9 cellular contexts compared by ENCODE assay signal in the genomic region with DNA sequence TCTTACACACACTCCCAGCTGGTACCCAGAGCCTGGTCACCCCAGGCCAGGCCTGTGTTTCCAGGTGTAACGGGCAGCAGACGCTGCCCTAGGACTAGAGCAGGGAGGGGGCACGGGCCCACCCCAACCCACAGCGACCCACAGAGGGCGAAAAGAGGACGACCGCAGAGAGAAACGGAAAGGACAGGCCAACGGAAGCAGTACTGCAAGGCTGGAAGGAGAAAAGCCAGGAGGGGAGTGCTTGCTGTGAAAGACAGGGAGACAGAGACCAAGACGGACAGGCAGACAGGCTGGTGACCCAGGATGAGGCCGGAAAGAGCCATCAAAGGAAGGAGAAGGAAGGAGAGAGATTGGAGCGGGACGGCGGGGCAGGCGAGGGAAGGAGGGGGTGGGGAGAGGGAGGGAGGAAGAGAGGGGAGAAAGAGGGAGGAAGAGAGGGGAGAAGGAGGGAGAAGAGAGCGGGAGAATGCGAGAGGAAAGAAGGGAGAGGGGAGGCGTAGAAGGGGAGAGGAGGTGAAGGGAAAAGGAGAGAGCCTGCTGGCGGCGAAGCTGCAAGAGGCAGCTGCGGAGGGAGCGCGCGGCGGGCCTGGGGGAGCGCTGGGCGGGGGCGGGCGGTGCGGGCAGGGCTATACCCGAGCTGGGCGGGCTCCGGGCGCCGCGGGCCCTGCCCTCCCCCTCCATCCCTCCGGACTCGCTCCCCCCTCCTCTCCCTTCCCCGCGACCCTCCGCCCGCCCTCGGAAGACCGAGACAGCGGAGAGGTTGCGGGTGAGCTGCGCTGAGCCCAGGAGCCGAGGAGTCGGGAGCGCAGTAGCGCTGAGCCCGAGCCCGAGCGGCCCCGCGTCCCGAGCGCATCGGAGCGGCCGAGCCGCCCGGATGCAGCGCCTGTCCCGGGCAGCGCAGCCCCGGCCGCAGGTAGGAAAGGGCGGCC. TPM values are rescaled to one million over a fixed set of nuclear protein-coding genes. Genes with fewer than 3 reads are reported as not detected.
DNase-seq lines count a peak whose midpoint lies in the region; ATAC-seq and TF ChIP-seq lines count a peak whose summit lies in the region.
"Had no signal": no experiment of that assay in that cellular context is flagged by ENCODE, and none has a peak within 500 bp of the region (broad histone marks: within the 10 kb centered on the region; RNA-seq: fewer than 3 reads in every experiment).

Gene SLC6A1 (plus strand): TSS at position 732 of the 929 bp plus-strand sequence. CDS start 24,464 bp downstream, outside the sequence.

- H3K4me1 Mint-ChIP-seq in activated T-cell treated with anti-CD3 and anti-CD28 coated beads, Interleukin-2, amount 50 U/mL, for 72 hours (ENCODE audit: low read depth): peaks cover 6% of the 10 kb centered on the region
- peaks cover 5% of the 10 kb centered on the region for H3K4me1 Mint-ChIP-seq in mesothelial cell of epicardium
- H3K4me1 Mint-ChIP-seq in type B pancreatic cell (ENCODE audit: unreplicated experiment): no peaks in the 10 kb centered on the region

- peak within 1 kb of the TSS; percentile 60 to 78 for H3K4me3 Mint-ChIP-seq in activated T-cell treated with anti-CD3 and anti-CD28 coated beads, Interleukin-2, amount 50 U/mL, for 72 hours
- H3K4me3 Mint-ChIP-seq in mesothelial cell of epicardium (peak within 1 kb of the TSS; percentile 74), type B pancreatic cell (peak within 1 kb of the TSS; percentile 87)

- peaks cover 0 to 3% of the 10 kb centered on the region in 2 donors for H3K36me3 Mint-ChIP-seq in activated T-cell treated with anti-CD3 and anti-CD28 coated beads, Interleukin-2, amount 50 U/mL, for 72 hours (ENCODE audit: insufficient read depth in 2 of 2)
- H3K36me3 Mint-ChIP-seq in mesothelial cell of epicardium: no peaks in the 10 kb centered on the region
- H3K36me3 Mint-ChIP-seq in type B pancreatic cell: no peaks in the 10 kb centered on the region

- H3K27ac ChIP-seq in coronary artery: peak within 1 kb of the TSS in 1 of 2 donors; percentile 79

- no peaks in the 10 kb centered on the region for H3K9me3 Mint-ChIP-seq in activated T-cell treated with anti-CD3 and anti-CD28 coated beads, Interleukin-2, amount 50 U/mL, for 72 hours
- H3K9me3 Mint-ChIP-seq in mesothelial cell of epicardium (no peaks in the 10 kb centered on the region), type B pancreatic cell (no peaks in the 10 kb centered on the region)

- peaks cover 68% of the 10 kb centered on the region for H3K27me3 Mint-ChIP-seq in activated T-cell treated with anti-CD3 and anti-CD28 coated beads, Interleukin-2, amount 50 U/mL, for 72 hours (ENCODE audit: low read depth)
- peaks cover 95% of the 10 kb centered on the region for H3K27me3 Mint-ChIP-seq in mesothelial cell of epicardium (ENCODE audit: low read depth)
- H3K27me3 Mint-ChIP-seq in type B pancreatic cell: peaks cover 95% of the 10 kb centered on the region

- no peak within 1 kb of the TSS for H3K27ac Mint-ChIP-seq in activated T-cell treated with anti-CD3 and anti-CD28 coated beads, Interleukin-2, amount 50 U/mL, for 72 hours
- H3K27ac Mint-ChIP-seq in mesothelial cell of epicardium (no peak within 1 kb of the TSS), type B pancreatic cell (no peak within 1 kb of the TSS)

- TF ChIP-seq CTCF in coronary artery (IDR thresholded peaks at IDR 0.05) (no peak), mesothelial cell of epicardium (IDR thresholded peaks at IDR 0.05; ENCODE audit: unreplicated experiment) (no peak), type B pancreatic cell (conservative IDR thresholded peaks at IDR 0.05) (peak; percentile 34)

- no peak for DNase-seq in activated T-cell treated with anti-CD3 and anti-CD28 coated beads, Interleukin-2, amount 50 U/mL, for 72 hours
- DNase-seq in activated T-cell treated with anti-CD3 and anti-CD28 coated beads, Interleukin-2, amount 50 U/mL, for 48 hours: no peak
- DNase-seq in coronary artery (ENCODE audit: low spot score) (no peak), mesothelial cell of epicardium (ENCODE audit: low spot score in 2 of 2, unreplicated experiment in 2 of 2) (no peak), type B pancreatic cell (ENCODE audit: extremely low spot score, unreplicated experiment) (no peak), EL (no peak), germinal center (ENCODE audit: low spot score) (no peak), inferior parietal cortex (ENCODE audit: extremely low spot score) (no peak)

- ATAC-seq in activated T-cell treated with anti-CD3 and anti-CD28 coated beads, Interleukin-2, amount 50 U/mL, for 72 hours (replicated peaks in 1 of 2): peak; percentile 25 to 34

- peak within 1 kb of the TSS; percentile 74 for H3K4me3 ChIP-seq in coronary artery
- H3K4me3 ChIP-seq: lung had no signal

RNA-seq across cellular contexts. Expression of gene SLC6A1, which starts in this region (rescaled TPM):
- total RNA-seq in activated T-cell treated with anti-CD3 and anti-CD28 coated beads, Interleukin-2, amount 50 U/mL, for 72 hours: not detected
- not detected in 3 replicates for total RNA-seq in mesothelial cell of epicardium
- total RNA-seq in type B pancreatic cell (ENCODE audit: low replicate concordance): 0.43 and 6.3 TPM in 2 replicates

Comparison
In these comparisons a context has a peak if more than half of its experiments do, and no peak if none do; other contexts are left out.
1. Peak in ATAC-seq in activated T-cell treated with anti-CD3 and anti-CD28 coated beads, Interleukin-2, amount 50 U/mL, for 72 hours; RNA of the gene not detected or under 1 TPM.